ENCODE assay signal across 9 cellular contexts in the genomic region with DNA sequence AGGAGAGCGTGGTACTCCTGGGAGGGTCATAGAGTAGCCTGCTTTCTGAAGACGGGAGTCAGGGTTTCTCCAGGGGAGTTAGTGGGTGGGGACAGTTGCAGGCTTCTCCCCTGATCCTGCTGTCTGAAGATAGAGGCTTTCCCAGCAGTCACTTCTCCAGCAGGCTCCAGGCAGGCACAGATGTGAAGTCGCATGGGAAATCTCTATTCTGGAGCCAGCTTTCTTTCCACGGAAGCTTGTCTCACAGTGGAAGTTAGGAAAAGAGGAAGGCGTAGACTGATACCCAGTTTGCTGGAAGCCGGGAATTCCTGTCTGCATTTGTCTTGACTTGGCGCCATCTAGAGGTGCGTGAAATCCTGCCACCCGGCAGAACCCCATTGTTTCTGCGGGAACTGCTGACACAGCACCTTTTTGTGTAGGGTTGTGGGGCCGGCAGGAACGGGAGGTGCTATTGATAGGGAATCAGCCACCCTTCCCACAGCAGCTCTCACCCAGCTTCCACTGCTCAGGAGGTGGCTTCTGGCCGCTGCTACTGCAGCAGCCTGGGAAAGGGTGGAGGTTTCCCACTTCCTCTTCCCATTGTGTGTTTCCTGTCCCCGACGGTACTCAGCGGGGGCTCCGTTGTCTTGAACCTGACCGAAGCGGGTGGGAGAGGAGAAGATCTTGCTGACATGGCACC. TPM values are rescaled to one million over a fixed set of nuclear protein-coding genes. Genes with fewer than 3 reads are reported as not detected.
DNase-seq lines count a peak whose midpoint lies in the region; ATAC-seq, FAIRE-seq and TF ChIP-seq lines count a peak whose summit lies in the region.
"Had no signal": no experiment of that assay in that cellular context is flagged by ENCODE, and none has a peak within 500 bp of the region (broad histone marks: within the 10 kb centered on the region; RNA-seq: fewer than 3 reads in every experiment).

No MANE protein-coding gene starts in this region.

- TF ChIP-seq CTCF in astrocyte of the spinal cord (IDR thresholded peaks at IDR 0.05; ENCODE audit: low read depth, low read length) (peak; percentile 89), sigmoid colon (IDR thresholded peaks at IDR 0.05) (peak; percentile 66 to 88 (median 75))

- FAIRE-seq in G401.6 (lab: Jason Lieb, UNC): peak; percentile 94

- WGBS in sigmoid colon, 2 donors: 25 to 28% methylated on average over 19 of the region's 19 CpGs

- in situ Hi-C loops in astrocyte of the spinal cord (cut with HindIII; ENCODE audit: low sequenced_read_pairs): no loop called here

- H3K36me3 ChIP-seq in sigmoid colon: peaks cover 0 to 51% (median 20%) of the 10 kb centered on the region in 4 donors

- TF ChIP-seq EP300 in sigmoid colon (IDR thresholded peaks at IDR 0.05): no peak

- ATAC-seq in HG02981 (IDR thresholded peaks at IDR 0.05; ENCODE audit: unreplicated experiment): no peak
- ATAC-seq in GM21515 (IDR thresholded peaks at IDR 0.05; ENCODE audit: unreplicated experiment): no peak

- no peaks in the 10 kb centered on the region for H3K9me3 ChIP-seq in sigmoid colon
- H3K9me3 ChIP-seq: neutrophil had no signal

- no peaks in the 10 kb centered on the region for H3K27me3 ChIP-seq in sigmoid colon
- H3K27me3 ChIP-seq: neutrophil had no signal

- no peak overlapping the region for H3K4me3 ChIP-seq in astrocyte of the spinal cord (ENCODE audit: low read depth, low read length)
- H3K4me3 ChIP-seq in sigmoid colon: no peak overlapping the region

- intact Hi-C loops in sigmoid colon (cut with DNase I): loop anchor here (1.0 to 5.0 kb wide), 2 partner anchors 135 to 234 kb away; no protein-coding TSS in a partner anchor

- no peak for TF ChIP-seq POLR2A in sigmoid colon (IDR thresholded peaks at IDR 0.05)

- H3K27ac ChIP-seq in sigmoid colon: peak overlapping the region; percentile 51 to 64 (median 58)
- H3K27ac ChIP-seq: neutrophil had no signal

- DNase-seq in NCI-H146 treated with DMSO at 0.1 percent for 48 hours (lab: John Stamatoyannopoulos, UW; ENCODE audit: unreplicated experiment) (peak; percentile 55), T-helper 9 cell (peak; percentile 57), astrocyte of the spinal cord (ENCODE audit: low read depth, low spot score) (peak; percentile 79), hippocampal formation (lab: John Stamatoyannopoulos, UW) (peak; percentile 80 to 92), sigmoid colon (peak; percentile 93)

- H3K4me1 ChIP-seq in sigmoid colon: peaks cover 0 to 17% (median 12%) of the 10 kb centered on the region in 4 donors

RNA-seq across cellular contexts. Expression of gene NPAS1, which starts 28.5 kb away (rescaled TPM):
- total RNA-seq in sigmoid colon: 1 to 10 TPM in 1 of 4 donors, under 1 TPM in 1, not detected in 2; 0.28 to 1.4 TPM
- under 1 TPM in 2 of 3 donors, not detected in 1; 0.77 to 0.92 TPM for polyA plus RNA-seq in sigmoid colon

RNA-seq across cellular contexts. Expression of gene TMEM160, which starts 57.3 kb away (rescaled TPM):
- total RNA-seq in sigmoid colon: 10 to 100 TPM; 19.9 to 33.2 (median 23.8) TPM
- polyA plus RNA-seq in sigmoid colon: 10 to 100 TPM in 1 of 3 donors, 1 to 10 TPM in 2; 3.0 to 14.5 (median 4.6) TPM
